In the genomic region with DNA sequence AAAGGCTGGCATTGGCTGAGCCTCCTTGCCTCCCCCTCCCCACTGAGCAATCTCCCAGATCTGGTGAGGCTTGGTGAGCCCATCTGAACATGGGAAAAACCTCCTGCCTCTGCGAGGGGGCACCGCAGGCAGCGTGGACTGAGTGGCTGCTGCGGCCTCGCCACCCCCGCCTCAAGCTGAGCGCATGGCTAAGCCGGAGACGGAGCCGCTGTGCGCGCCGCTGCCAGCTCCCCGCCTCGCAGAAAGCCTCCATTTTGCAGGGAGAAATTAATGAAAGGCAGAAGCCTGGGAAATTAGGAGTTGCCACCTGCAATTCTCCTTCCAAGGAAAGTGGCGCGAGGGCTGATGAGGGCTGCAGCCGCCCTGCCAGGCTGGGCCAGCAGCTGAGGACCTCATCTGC, we compare ENCODE assay signal across 21 cellular contexts.
"Had no signal": no experiment of that assay in that cellular context is flagged by ENCODE, and none has a peak within 500 bp of the region (broad histone marks: within the 10 kb centered on the region; RNA-seq: fewer than 3 reads in every experiment).

No MANE protein-coding gene starts in this region.

- ATAC-seq: effector memory CD8-positive, alpha-beta T cell; esophagus mucosa; gastrocnemius medialis; heart right ventricle; left cardiac atrium; left lung; left ventricle myocardium superior; lower lobe of right lung; mucosa of descending colon had no signal

- DNase-seq: colonic mucosa; cortex of kidney; effector CD8-positive, alpha-beta T cell; effector memory CD8-positive, alpha-beta T cell; endodermal cell; erythroblast; esophagus squamous epithelium; foreskin fibroblast; foreskin melanocyte; gastrocnemius medialis; glutamatergic neuron; heart right ventricle; hippocampal formation; left cardiac atrium; left lung; left ventricle myocardium superior; lower lobe of right lung; mesenchymal stem cell; mucosa of descending colon had no signal

- H3K27me3 ChIP-seq: colonic mucosa had no signal

- H3K4me3 ChIP-seq: colonic mucosa, esophagus squamous epithelium, gastrocnemius medialis, heart right ventricle, left lung, lower lobe of right lung, mucosa of descending colon had no signal

- H3K36me3 ChIP-seq: colonic mucosa, esophagus squamous epithelium, gastrocnemius medialis, heart right ventricle, left lung, lower lobe of right lung had no signal

- H3K9me3 ChIP-seq: colonic mucosa, esophagus squamous epithelium, gastrocnemius medialis, heart right ventricle, left lung, lower lobe of right lung, mucosa of descending colon had no signal

- H3K27ac ChIP-seq: colonic mucosa, epithelial cell of prostate, esophagus squamous epithelium, gastrocnemius medialis, heart right ventricle, left lung, lower lobe of right lung had no signal

- H3K4me1 ChIP-seq: gastrocnemius medialis had no signal
